19 cellular contexts compared by ENCODE assay signal in the genomic region with DNA sequence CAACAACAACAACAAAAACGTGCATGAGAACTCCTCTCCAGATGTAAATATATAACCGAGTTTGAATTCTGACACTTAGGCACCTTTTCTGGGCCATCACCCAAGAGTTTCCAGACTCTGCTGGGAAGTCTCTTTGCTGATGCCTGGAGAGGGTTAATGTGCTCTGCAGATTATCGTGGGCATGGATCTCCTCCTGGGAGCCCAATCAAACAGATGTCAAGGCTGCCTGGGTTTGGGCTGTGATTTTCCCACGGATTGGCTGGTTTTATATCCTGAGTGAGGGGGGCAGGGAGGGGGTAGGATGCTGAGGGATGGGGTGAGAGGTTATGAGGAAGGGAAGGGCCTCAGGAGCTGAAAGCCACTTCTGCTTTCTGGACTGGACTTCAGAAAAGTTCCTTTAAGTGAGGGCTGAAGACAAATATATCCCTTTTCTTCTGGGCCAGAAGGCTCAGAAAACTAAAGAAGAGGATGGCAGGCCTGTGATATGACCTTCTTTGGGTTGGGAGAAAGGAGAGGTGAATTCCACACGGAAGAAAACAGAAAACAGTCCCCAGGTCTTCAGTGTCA. TPM values are rescaled to one million over a fixed set of nuclear protein-coding genes. Genes with fewer than 3 reads are reported as not detected.
"Had no signal": no experiment of that assay in that cellular context is flagged by ENCODE, and none has a peak within 500 bp of the region (broad histone marks: within the 10 kb centered on the region; RNA-seq: fewer than 3 reads in every experiment).

No MANE protein-coding gene starts in this region.

- H3K27ac ChIP-seq: cardiac muscle cell, foreskin keratinocyte, lower lobe of right lung, neutrophil, prostate gland, right lobe of liver, tibial nerve had no signal

- H3K36me3 ChIP-seq: cardiac muscle cell, lower lobe of right lung, neutrophil, prostate gland, right lobe of liver, tibial nerve had no signal

- H3K9me3 ChIP-seq: lower lobe of right lung, neutrophil, prostate gland, right lobe of liver, tibial nerve had no signal

- H3K4me1 ChIP-seq: foreskin keratinocyte, prostate gland, tibial nerve had no signal

- H3K4me3 ChIP-seq: cardiac muscle cell, lower lobe of right lung, prostate gland, right lobe of liver, tibial nerve had no signal

- DNase-seq: activated B cell treated with CpG ODN at 0.5 μM for 24 hours; activated CD4-positive, alpha-beta T cell treated with anti-CD3 and anti-CD28 coated beads, Interleukin-2, amount 50 U/mL, for 1 hour; activated naive CD4-positive, alpha-beta T cell treated with anti-CD3 and anti-CD28 coated beads, Interleukin-2, amount 10 ng/mL, durations not matched to agents 7 days and 5 days; activated T-cell treated with anti-CD3 and anti-CD28 coated beads for 4 hours; foreskin keratinocyte; head of caudate nucleus; left cardiac atrium; lower lobe of right lung; midbrain; naive B cell; right lobe of liver had no signal

- H3K4me3 Mint-ChIP-seq: activated B cell treated with CpG ODN at 0.5 μM for 24 hours; activated naive CD4-positive, alpha-beta T cell treated with anti-CD3 and anti-CD28 coated beads, Interleukin-2, amount 10 ng/mL, durations not matched to agents 7 days and 5 days; activated T-helper 17 cell treated with anti-CD3 and anti-CD28 coated beads, Interleukin-2, amount 50 U/mL, for 72 hours; naive B cell; stimulated activated effector memory CD8-positive, alpha-beta T cell treated with anti-CD3 and anti-CD28 coated beads, Interleukin-12 subunit alpha, Interleukin-12 subunit beta, amount 100 ng/mL, for 72 hours had no signal

- H3K4me1 Mint-ChIP-seq: activated B cell treated with CpG ODN at 0.5 μM for 24 hours; activated naive CD4-positive, alpha-beta T cell treated with anti-CD3 and anti-CD28 coated beads, Interleukin-2, amount 10 ng/mL, durations not matched to agents 7 days and 5 days; activated T-helper 17 cell treated with anti-CD3 and anti-CD28 coated beads, Interleukin-2, amount 50 U/mL, for 72 hours; naive B cell; stimulated activated effector memory CD8-positive, alpha-beta T cell treated with anti-CD3 and anti-CD28 coated beads, Interleukin-12 subunit alpha, Interleukin-12 subunit beta, amount 100 ng/mL, for 72 hours had no signal

- ATAC-seq: activated T-helper 17 cell treated with anti-CD3 and anti-CD28 coated beads, Interleukin-2, amount 50 U/mL, for 72 hours; foreskin keratinocyte; left cardiac atrium; lower lobe of right lung; stimulated activated effector memory CD8-positive, alpha-beta T cell treated with anti-CD3 and anti-CD28 coated beads, Interleukin-12 subunit alpha, Interleukin-12 subunit beta, amount 100 ng/mL, for 72 hours had no signal

- H3K9me3 Mint-ChIP-seq: activated B cell treated with CpG ODN at 0.5 μM for 24 hours; activated naive CD4-positive, alpha-beta T cell treated with anti-CD3 and anti-CD28 coated beads, Interleukin-2, amount 10 ng/mL, durations not matched to agents 7 days and 5 days; activated T-helper 17 cell treated with anti-CD3 and anti-CD28 coated beads, Interleukin-2, amount 50 U/mL, for 72 hours; naive B cell; stimulated activated effector memory CD8-positive, alpha-beta T cell treated with anti-CD3 and anti-CD28 coated beads, Interleukin-12 subunit alpha, Interleukin-12 subunit beta, amount 100 ng/mL, for 72 hours had no signal

- H3K27me3 Mint-ChIP-seq: activated B cell treated with CpG ODN at 0.5 μM for 24 hours; activated naive CD4-positive, alpha-beta T cell treated with anti-CD3 and anti-CD28 coated beads, Interleukin-2, amount 10 ng/mL, durations not matched to agents 7 days and 5 days; activated T-helper 17 cell treated with anti-CD3 and anti-CD28 coated beads, Interleukin-2, amount 50 U/mL, for 72 hours; naive B cell had no signal

- H3K27ac Mint-ChIP-seq: activated B cell treated with CpG ODN at 0.5 μM for 24 hours; activated naive CD4-positive, alpha-beta T cell treated with anti-CD3 and anti-CD28 coated beads, Interleukin-2, amount 10 ng/mL, durations not matched to agents 7 days and 5 days; activated T-helper 17 cell treated with anti-CD3 and anti-CD28 coated beads, Interleukin-2, amount 50 U/mL, for 72 hours; naive B cell; stimulated activated effector memory CD8-positive, alpha-beta T cell treated with anti-CD3 and anti-CD28 coated beads, Interleukin-12 subunit alpha, Interleukin-12 subunit beta, amount 100 ng/mL, for 72 hours had no signal

- H3K27me3 ChIP-seq: cardiac muscle cell, foreskin keratinocyte, neutrophil, right lobe of liver, tibial nerve had no signal

- H3K36me3 Mint-ChIP-seq: activated naive CD4-positive, alpha-beta T cell treated with anti-CD3 and anti-CD28 coated beads, Interleukin-2, amount 10 ng/mL, durations not matched to agents 7 days and 5 days; naive B cell; stimulated activated effector memory CD8-positive, alpha-beta T cell treated with anti-CD3 and anti-CD28 coated beads, Interleukin-12 subunit alpha, Interleukin-12 subunit beta, amount 100 ng/mL, for 72 hours had no signal

RNA-seq across cellular contexts. Expression of a gene that starts 4.2 kb away (rescaled TPM):
- total RNA-seq: activated B cell treated with CpG ODN at 0.5 μM for 24 hours; activated CD8-positive, alpha-beta memory T cell treated with anti-CD3 and anti-CD28 coated beads for 36 hours; activated T-helper 17 cell treated with anti-CD3 and anti-CD28 coated beads, Interleukin-2, amount 50 U/mL, for 72 hours; cardiac muscle cell; endothelial cell of umbilical vein; foreskin keratinocyte; left cardiac atrium; tibial nerve had no signal
- polyA plus RNA-seq: cardiac muscle cell, endothelial cell of umbilical vein, foreskin keratinocyte had no signal
